10 cellular contexts compared by ENCODE assay signal in genomic region chr9:26863074-26863473, GRCh38. TPM values are rescaled to one million over a fixed set of nuclear protein-coding genes. Genes with fewer than 3 reads are reported as not detected.
DNase-seq lines count a peak whose midpoint lies in the region; ATAC-seq and TF ChIP-seq lines count a peak whose summit lies in the region.
"Had no signal": no experiment of that assay in that cellular context is flagged by ENCODE, and none has a peak within 500 bp of the region (broad histone marks: within the 10 kb centered on the region; RNA-seq: fewer than 3 reads in every experiment).

No MANE protein-coding gene starts in this region.

- DNase-seq in Ammon's horn (ENCODE audit: low spot score) (peak; percentile 7), astrocyte of the hippocampus (ENCODE audit: low read depth, low spot score) (peak; percentile 31), Peyer's patch (no peak), ecto neural progenitor cell (ENCODE audit: low spot score) (no peak)
- DNase-seq in effector CD4-positive, alpha-beta T cell: no peak
- DNase-seq: stimulated activated naive CD4-positive, alpha-beta T cell treated with Interleukin-2 at 50 U/mL for 16 hours had no signal

- no peak overlapping the region for H3K9ac ChIP-seq in liver (ENCODE audit: low read depth in 1 of 2, low read length in 2 of 2)

- H3K27ac ChIP-seq in liver (ENCODE audit: low read depth in 1 of 2, low read length in 2 of 2): no peak overlapping the region
- no peak overlapping the region for H3K27ac ChIP-seq in Peyer's patch

- H3K9me3 ChIP-seq in liver (ENCODE audit: control insufficient read depth in 4 of 4, low read length in 3 of 4) (no peaks in the 10 kb centered on the region), Peyer's patch (no peaks in the 10 kb centered on the region)

- TF ChIP-seq RAD21 in liver (IDR thresholded peaks at IDR 0.05): peak in 1 of 2 donors; percentile 62

- H3K4me1 ChIP-seq in liver (ENCODE audit: control insufficient read depth in 4 of 4, insufficient read depth in 4 of 4, low read length in 3 of 4) (no peaks in the 10 kb centered on the region), Peyer's patch (no peaks in the 10 kb centered on the region)

- TF ChIP-seq CTCF in liver (IDR thresholded peaks at IDR 0.05; ENCODE audit: low read depth, low read length, missing input control) (peak; percentile 31), Peyer's patch (IDR thresholded peaks at IDR 0.05) (peak in 3 of 6 experiments; percentile 10 to 26 (median 24))

- 60% methylated on average over 1 of the region's 1 CpG for WGBS in liver

- no peak for TF ChIP-seq POLR2A in Peyer's patch (IDR thresholded peaks at IDR 0.05)

- H3K36me3 ChIP-seq in liver (ENCODE audit: control insufficient read depth in 4 of 4, insufficient read depth in 3 of 4, low read depth in 1 of 4, low read length in 3 of 4) (peaks cover 6 to 15% (median 10%) of the 10 kb centered on the region in 4 donors), Peyer's patch (peaks cover 0 to 19% (median 0%) of the 10 kb centered on the region in 3 donors)

- ATAC-seq in HG02938 (IDR thresholded peaks at IDR 0.05; ENCODE audit: unreplicated experiment) (peak; percentile 54), GM21423 (IDR thresholded peaks at IDR 0.05; ENCODE audit: unreplicated experiment) (no peak)
- ATAC-seq: natural killer cell treated with Interleukin-12 subunit alpha and Interleukin-12 subunit beta and Interleukin-15 and Interleukin-18, amount 100 ng/mL, for 72 hours had no signal

- H3K4me3 ChIP-seq in liver (ENCODE audit: low read depth in 1 of 3, low read length in 3 of 3): no peak overlapping the region
- no peak overlapping the region for H3K4me3 ChIP-seq in Peyer's patch

- no peaks in the 10 kb centered on the region for H3K27me3 ChIP-seq in liver (ENCODE audit: control insufficient read depth in 4 of 4, insufficient read depth in 4 of 4, low read length in 3 of 4)
- H3K27me3 ChIP-seq in Peyer's patch: no peaks in the 10 kb centered on the region

TF ChIP-seq in liver, 16 proteins besides CTCF, POLR2A, EP300 and RAD21:
- TF ChIP-seq JUND (IDR thresholded peaks at IDR 0.05) (no peak), TAF1 (conservative IDR thresholded peaks at IDR 0.05) (no peak), EGR1 (IDR thresholded peaks at IDR 0.05; ENCODE audit: low read depth in 2 of 2) (no peak), HNF4G (IDR thresholded peaks at IDR 0.05) (no peak), MAX (IDR thresholded peaks at IDR 0.05) (no peak), ZBTB33 (IDR thresholded peaks at IDR 0.05) (no peak), YY1 (IDR thresholded peaks at IDR 0.05) (no peak), FOXA1 (IDR thresholded peaks at IDR 0.05) (no peak)

RNA-seq across cellular contexts. Expression of gene CAAP1, which starts 29.5 kb away (rescaled TPM):
- total RNA-seq in liver (10 to 100 TPM; 13.4 to 19.6 TPM), Peyer's patch (10 to 100 TPM; 16.5 to 47.0 (median 24.7) TPM)
- polyA plus RNA-seq in liver: 1 to 10 TPM; 8.9 to 9.1 TPM

Comparison
In these comparisons a context has a peak if more than half of its experiments do, and no peak if none do; other contexts are left out.
1. DNase-seq: peak in Ammon's horn (single experiment) and astrocyte of the hippocampus (single experiment); none in Peyer's patch (0 of 3), effector CD4-positive, alpha-beta T cell (single experiment) and ecto neural progenitor cell (single experiment).